In genomic region chr18:45019469-45019868, GRCh38 we compare ENCODE assay signal across 13 cellular contexts.
DNase-seq lines count a peak whose midpoint lies in the region; ATAC-seq and TF ChIP-seq lines count a peak whose summit lies in the region.
"Had no signal": no experiment of that assay in that cellular context is flagged by ENCODE, and none has a peak within 500 bp of the region (broad histone marks: within the 10 kb centered on the region; RNA-seq: fewer than 3 reads in every experiment).

No MANE protein-coding gene starts in this region.

- 96% methylated on average over 1 of the region's 1 CpG for WGBS in mammary epithelial cell (ENCODE audit: low coverage, missing lambda C conversion rate)
- 47 to 93% methylated on average over 1 of the region's 1 CpG for WGBS in esophagus squamous epithelium, 2 donors

- H2AFZ ChIP-seq in mammary epithelial cell (ENCODE audit: low read depth, low read length) = no peak overlapping the region

- no peak overlapping the region for H3K4me3 Mint-ChIP-seq in MCF 10A (ENCODE audit: unreplicated experiment)
- H3K4me3 Mint-ChIP-seq in activated CD8-positive, alpha-beta T cell treated with anti-CD3 and anti-CD28 coated beads, Interleukin-2, amount 10 ng/mL, durations not matched to agents 7 days and 5 days = no peak overlapping the region
- H3K4me3 Mint-ChIP-seq: CD4-positive, CD25-positive, alpha-beta regulatory T cell; HFFc6 had no signal

- CTCF ChIA-PET in mammary epithelial cell (lab: Charles Lee; ENCODE audit: low non-redundant PET) (no interaction called here), MCF 10A (lab: Yijun Ruan, JAX) (interaction anchor here (0.6 kb wide), 1 partner anchor 351 kb away, joined by 5 read pairs; no protein-coding TSS in a partner anchor)
- CTCF ChIA-PET in activated CD8-positive, alpha-beta T cell treated with anti-CD3 and anti-CD28 coated beads, Interleukin-2, amount 10 ng/mL, durations not matched to agents 7 days and 5 days (lab: Charles Lee) = no interaction called here

- peaks cover 48% of the 10 kb centered on the region for H3K4me1 ChIP-seq in mammary epithelial cell (ENCODE audit: insufficient read depth, low read length)
- H3K4me1 ChIP-seq in esophagus squamous epithelium = peaks cover 18 to 64% (median 28%) of the 10 kb centered on the region in 3 donors

- no peak for TF ChIP-seq POLR2A in esophagus squamous epithelium (IDR thresholded peaks at IDR 0.05)

- peak overlapping the region; percentile 37 for H3K4me2 ChIP-seq in mammary epithelial cell (ENCODE audit: insufficient read depth, low read depth, low read length)
- H3K4me2 ChIP-seq: BLaER1 treated with 17β-estradiol and CSF1 and Interleukin-3, amounts not matched to agents 10 nM and 100 nM had no signal

- no peaks in the 10 kb centered on the region for H3K9me3 Mint-ChIP-seq in MCF 10A (ENCODE audit: unreplicated experiment)
- no peaks in the 10 kb centered on the region for H3K9me3 Mint-ChIP-seq in activated CD8-positive, alpha-beta T cell treated with anti-CD3 and anti-CD28 coated beads, Interleukin-2, amount 10 ng/mL, durations not matched to agents 7 days and 5 days (ENCODE audit: insufficient read depth)
- H3K9me3 Mint-ChIP-seq: HFFc6 had no signal

- H3K27me3 Mint-ChIP-seq in MCF 10A (ENCODE audit: insufficient read depth, unreplicated experiment) = no peaks in the 10 kb centered on the region
- H3K27me3 Mint-ChIP-seq in activated CD8-positive, alpha-beta T cell treated with anti-CD3 and anti-CD28 coated beads, Interleukin-2, amount 10 ng/mL, durations not matched to agents 7 days and 5 days (ENCODE audit: low read depth) = peaks cover 7% of the 10 kb centered on the region
- H3K27me3 Mint-ChIP-seq: CD4-positive, CD25-positive, alpha-beta regulatory T cell had no signal

- dilution Hi-C loops in mammary epithelial cell (cut with HindIII; ENCODE audit: low sequenced_read_pairs) = no loop called here

- no peak overlapping the region for H3K9ac ChIP-seq in mammary epithelial cell (ENCODE audit: insufficient read depth, low read length)
- H3K9ac ChIP-seq: BLaER1 treated with 17β-estradiol and CSF1 and Interleukin-3, amounts not matched to agents 10 nM and 100 nM had no signal

- H3K27ac ChIP-seq in mammary epithelial cell (ENCODE audit: insufficient read depth, low read depth, low read length) = peak overlapping the region; percentile 49
- H3K27ac ChIP-seq in esophagus squamous epithelium = peak overlapping the region; percentile 29 to 83 (median 62)
- H3K27ac ChIP-seq: 22Rv1; BLaER1 treated with 17β-estradiol and CSF1 and Interleukin-3, amounts not matched to agents 10 nM and 100 nM had no signal

- TF ChIP-seq CTCF in mammary epithelial cell (conservative IDR thresholded peaks at IDR 0.05 in 1 of 2, IDR thresholded peaks at IDR 0.05 in 1 of 2; ENCODE audit: extremely low read depth in 1 of 2, insufficient read depth in 1 of 2, low read depth in 1 of 2, low read length in 2 of 2) (no peak), MCF 10A (IDR thresholded peaks at IDR 0.05; ENCODE audit: unreplicated experiment) (no peak), esophagus squamous epithelium (IDR thresholded peaks at IDR 0.05) (no peak)

- no peaks in the 10 kb centered on the region for H4K20me1 ChIP-seq in mammary epithelial cell (ENCODE audit: insufficient read depth, low read length)
- H4K20me1 ChIP-seq: BLaER1 treated with 17β-estradiol and CSF1 and Interleukin-3, amounts not matched to agents 10 nM and 100 nM had no signal

- in situ Hi-C loops in mammary epithelial cell (cut with MboI; ENCODE audit: low sequenced_read_pairs in 2 of 2) = no loop called here

- no peak for ATAC-seq in activated CD8-positive, alpha-beta T cell treated with anti-CD3 and anti-CD28 coated beads, Interleukin-2, amount 10 ng/mL, durations not matched to agents 7 days and 5 days

- H3K36me3 Mint-ChIP-seq in MCF 10A (ENCODE audit: insufficient read depth, unreplicated experiment) = no peaks in the 10 kb centered on the region
- H3K36me3 Mint-ChIP-seq in activated CD8-positive, alpha-beta T cell treated with anti-CD3 and anti-CD28 coated beads, Interleukin-2, amount 10 ng/mL, durations not matched to agents 7 days and 5 days (ENCODE audit: low read depth) = no peaks in the 10 kb centered on the region
- H3K36me3 Mint-ChIP-seq: CD4-positive, CD25-positive, alpha-beta regulatory T cell had no signal

- H3K36me3 ChIP-seq in mammary epithelial cell (ENCODE audit: insufficient read depth, low read length) (no peaks in the 10 kb centered on the region), esophagus squamous epithelium (no peaks in the 10 kb centered on the region)
- H3K36me3 ChIP-seq: BLaER1 treated with 17β-estradiol and CSF1 and Interleukin-3, amounts not matched to agents 10 nM and 100 nM; HAP-1 had no signal

- POLR2A ChIA-PET in MCF 10A (lab: Yijun Ruan, JAX) = no interaction called here
- POLR2A ChIA-PET in activated CD8-positive, alpha-beta T cell treated with anti-CD3 and anti-CD28 coated beads, Interleukin-2, amount 10 ng/mL, durations not matched to agents 7 days and 5 days (lab: Charles Lee) = no interaction called here

- H3K4me3 ChIP-seq in mammary epithelial cell (replicated peaks in 1 of 3; ENCODE audit: insufficient read depth in 1 of 3, low read depth in 2 of 3, low read length in 3 of 3) = no peak overlapping the region
- no peak overlapping the region for H3K4me3 ChIP-seq in esophagus squamous epithelium
- H3K4me3 ChIP-seq: BLaER1 treated with 17β-estradiol and CSF1 and Interleukin-3, amounts not matched to agents 10 nM and 100 nM; HAP-1 had no signal

- intact Hi-C loops in mammary epithelial cell (cut with micrococcal nuclease) = loop anchor here (5.0 to 10.0 kb wide), 2 partner anchors 148 to 885 kb away; no protein-coding TSS in a partner anchor
- intact Hi-C loops in MCF 10A (cut with micrococcal nuclease) = no loop called here
- intact Hi-C loops in esophagus squamous epithelium (cut with DNase I) = no loop called here

- no peak overlapping the region for H3K27ac Mint-ChIP-seq in MCF 10A (ENCODE audit: low read depth, unreplicated experiment)
- no peak overlapping the region for H3K27ac Mint-ChIP-seq in activated CD8-positive, alpha-beta T cell treated with anti-CD3 and anti-CD28 coated beads, Interleukin-2, amount 10 ng/mL, durations not matched to agents 7 days and 5 days
- H3K27ac Mint-ChIP-seq: CD4-positive, CD25-positive, alpha-beta regulatory T cell; HFFc6 had no signal

- peaks cover 25% of the 10 kb centered on the region for H3K4me1 Mint-ChIP-seq in MCF 10A (ENCODE audit: insufficient read depth, unreplicated experiment)
- no peaks in the 10 kb centered on the region for H3K4me1 Mint-ChIP-seq in activated CD8-positive, alpha-beta T cell treated with anti-CD3 and anti-CD28 coated beads, Interleukin-2, amount 10 ng/mL, durations not matched to agents 7 days and 5 days (ENCODE audit: low read depth)
- H3K4me1 Mint-ChIP-seq: CD4-positive, CD25-positive, alpha-beta regulatory T cell had no signal

- DNase-seq in mammary epithelial cell = peak; percentile 45
- no peak for DNase-seq in MCF 10A (ENCODE audit: unreplicated experiment)
- no peak for DNase-seq in esophagus squamous epithelium (lab: John Stamatoyannopoulos, UW)
- peak; percentile 26 for DNase-seq in renal cortical epithelial cell (ENCODE audit: low read depth)
- DNase-seq in NCI-H524 (lab: John Stamatoyannopoulos, UW) = no peak
- no peak for DNase-seq in activated CD8-positive, alpha-beta T cell treated with anti-CD3 and anti-CD28 coated beads, Interleukin-2, amount 10 ng/mL, durations not matched to agents 7 days and 5 days
- DNase-seq in stimulated activated CD4-positive, alpha-beta T cell treated with anti-CD3 and anti-CD28 coated beads, Interleukin-4, amount 100 ng/mL, for 1 hour = no peak
- DNase-seq: CD4-positive, CD25-positive, alpha-beta regulatory T cell; DMS 273 treated with DMSO at 0.1 percent for 48 hours had no signal

- BruUV-seq in mammary epithelial cell (replicated peaks; lab: Mats Ljungman, UMichigan) (no TSS peak), MCF 10A (replicated peaks; lab: Mats Ljungman, UMichigan) (no TSS peak)

- H3K9me3 ChIP-seq in mammary epithelial cell (replicated peaks; ENCODE audit: insufficient read depth, low read length) (no peaks in the 10 kb centered on the region), esophagus squamous epithelium (no peaks in the 10 kb centered on the region)
- H3K9me3 ChIP-seq: BLaER1 treated with 17β-estradiol and CSF1 and Interleukin-3, amounts not matched to agents 10 nM and 100 nM; HAP-1 had no signal

- H3K79me2 ChIP-seq in mammary epithelial cell (ENCODE audit: insufficient read depth, low read length) = no peaks in the 10 kb centered on the region

- H3K27me3 ChIP-seq in mammary epithelial cell (ENCODE audit: insufficient read depth, low read length) (no peaks in the 10 kb centered on the region), esophagus squamous epithelium (no peaks in the 10 kb centered on the region)

Comparison
In these comparisons a context has a peak if more than half of its experiments do, and no peak if none do; other contexts are left out.
1. DNase-seq: peak in mammary epithelial cell (single experiment) and renal cortical epithelial cell (single experiment); none in MCF 10A (single experiment), esophagus squamous epithelium (single experiment), NCI-H524 (0 of 2), activated CD8-positive, alpha-beta T cell treated with anti-CD3 and anti-CD28 coated beads, Interleukin-2, amount 10 ng/mL, durations not matched to agents 7 days and 5 days (single experiment) and stimulated activated CD4-positive, alpha-beta T cell treated with anti-CD3 and anti-CD28 coated beads, Interleukin-4, amount 100 ng/mL, for 1 hour (single experiment).